Comparison of ENCODE assay signal across 8 cellular contexts in the genomic region with DNA sequence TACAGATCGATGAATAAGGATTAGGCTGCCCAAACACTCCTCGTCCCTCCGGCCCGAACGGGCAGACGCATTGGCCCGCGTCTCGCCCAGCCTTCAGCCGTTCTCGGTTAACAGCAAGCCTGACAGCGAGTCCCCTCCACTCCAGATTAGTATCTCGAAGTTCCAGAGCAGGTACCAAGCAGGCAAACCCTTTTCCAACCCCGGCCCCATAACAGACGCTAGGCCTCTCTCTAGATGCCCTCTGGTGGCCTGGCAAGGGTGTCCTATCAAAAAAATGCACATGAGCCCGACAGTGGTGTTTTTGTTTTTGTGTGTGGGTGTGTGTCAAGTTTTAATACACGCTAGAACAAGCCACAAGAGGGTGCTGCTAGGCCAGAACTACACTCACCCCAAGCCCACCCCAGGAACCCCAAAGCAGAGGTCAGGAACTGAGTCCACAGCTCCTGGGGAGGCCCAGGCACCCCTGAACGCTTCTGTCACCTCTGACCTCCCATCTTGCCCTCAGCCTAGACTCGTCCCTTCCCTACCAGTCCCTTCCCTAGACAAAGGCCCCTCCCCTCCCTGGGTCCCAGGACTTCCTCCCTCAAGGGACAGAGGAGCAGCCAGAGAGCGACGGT. TPM values are rescaled to one million over a fixed set of nuclear protein-coding genes. Genes with fewer than 3 reads are reported as not detected.
DNase-seq lines count a peak whose midpoint lies in the region; ATAC-seq lines count a peak whose summit lies in the region.

No MANE protein-coding gene starts in this region.

- ATAC-seq in GM19372 (IDR thresholded peaks at IDR 0.05; ENCODE audit: low read depth, unreplicated experiment) (peak; percentile 44), HG03558 (IDR thresholded peaks at IDR 0.05; ENCODE audit: extremely low read depth, unreplicated experiment) (peak; percentile 7), esophagus mucosa (peak; percentile 70)
- ATAC-seq in stimulated activated naive CD8-positive, alpha-beta T cell treated with anti-CD3 and anti-CD28 coated beads, Interleukin-15, Interleukin-2, amounts not matched to agents 100 U/mL and 50 U/mL, for 24 hours, result peak; percentile 54

- peak; percentile 76 for DNase-seq in CMK (ENCODE audit: low read depth)
- DNase-seq in NK-92 (lab: John Stamatoyannopoulos, UW; ENCODE audit: unreplicated experiment), result peak; percentile 14
- DNase-seq in activated T-cell treated with anti-CD3 and anti-CD28 coated beads for 48 hours (ENCODE audit: low read depth), result peak; percentile 55
- peak; percentile 90 for DNase-seq in myocyte (ENCODE audit: low read depth)
- DNase-seq in stimulated activated naive CD8-positive, alpha-beta T cell treated with anti-CD3 and anti-CD28 coated beads, Interleukin-15, Interleukin-2, amounts not matched to agents 100 U/mL and 50 U/mL, for 24 hours, result peak; percentile 70

RNA-seq across cellular contexts. Expression of gene ARFGAP2, which starts 0.7 kb away (rescaled TPM):
- 77.9 TPM for total RNA-seq in esophagus mucosa
- total RNA-seq in myocyte, result 163 and 175 TPM in 2 replicates
- 70.9 TPM for polyA plus RNA-seq in myocyte (2012)

RNA-seq across cellular contexts. Expression of gene PACSIN3, which starts 8.9 kb away (rescaled TPM):
- 55.3 TPM for total RNA-seq in esophagus mucosa
- 29.9 and 35.9 TPM in 2 replicates for total RNA-seq in myocyte
- polyA plus RNA-seq in myocyte (2012), result 8.7 TPM

RNA-seq across cellular contexts. Expression of gene DDB2, which starts 37.4 kb away (rescaled TPM):
- total RNA-seq in esophagus mucosa (49.3 TPM), myocyte (33.2 and 34.2 TPM in 2 replicates)
- 60.0 TPM for polyA plus RNA-seq in myocyte (2012)

Comparison
In these comparisons a context has a peak if more than half of its experiments do, and no peak if none do; other contexts are left out.
1. Peak in every context shown above with its lines: DNase-seq and ATAC-seq.
2. DNase-seq: peak in every context shown above with its lines; median percentile 90 in myocyte; 76 in CMK; 70 in stimulated activated naive CD8-positive, alpha-beta T cell treated with anti-CD3 and anti-CD28 coated beads, Interleukin-15, Interleukin-2, amounts not matched to agents 100 U/mL and 50 U/mL, for 24 hours; 55 in activated T-cell treated with anti-CD3 and anti-CD28 coated beads for 48 hours; 14 in NK-92.
3. ATAC-seq: peak in every context shown above with its lines; median percentile 70 in esophagus mucosa; 54 in stimulated activated naive CD8-positive, alpha-beta T cell treated with anti-CD3 and anti-CD28 coated beads, Interleukin-15, Interleukin-2, amounts not matched to agents 100 U/mL and 50 U/mL, for 24 hours; 44 in GM19372; 7 in HG03558.